1 cellular context compared by ENCODE assay signal in the genomic region with DNA sequence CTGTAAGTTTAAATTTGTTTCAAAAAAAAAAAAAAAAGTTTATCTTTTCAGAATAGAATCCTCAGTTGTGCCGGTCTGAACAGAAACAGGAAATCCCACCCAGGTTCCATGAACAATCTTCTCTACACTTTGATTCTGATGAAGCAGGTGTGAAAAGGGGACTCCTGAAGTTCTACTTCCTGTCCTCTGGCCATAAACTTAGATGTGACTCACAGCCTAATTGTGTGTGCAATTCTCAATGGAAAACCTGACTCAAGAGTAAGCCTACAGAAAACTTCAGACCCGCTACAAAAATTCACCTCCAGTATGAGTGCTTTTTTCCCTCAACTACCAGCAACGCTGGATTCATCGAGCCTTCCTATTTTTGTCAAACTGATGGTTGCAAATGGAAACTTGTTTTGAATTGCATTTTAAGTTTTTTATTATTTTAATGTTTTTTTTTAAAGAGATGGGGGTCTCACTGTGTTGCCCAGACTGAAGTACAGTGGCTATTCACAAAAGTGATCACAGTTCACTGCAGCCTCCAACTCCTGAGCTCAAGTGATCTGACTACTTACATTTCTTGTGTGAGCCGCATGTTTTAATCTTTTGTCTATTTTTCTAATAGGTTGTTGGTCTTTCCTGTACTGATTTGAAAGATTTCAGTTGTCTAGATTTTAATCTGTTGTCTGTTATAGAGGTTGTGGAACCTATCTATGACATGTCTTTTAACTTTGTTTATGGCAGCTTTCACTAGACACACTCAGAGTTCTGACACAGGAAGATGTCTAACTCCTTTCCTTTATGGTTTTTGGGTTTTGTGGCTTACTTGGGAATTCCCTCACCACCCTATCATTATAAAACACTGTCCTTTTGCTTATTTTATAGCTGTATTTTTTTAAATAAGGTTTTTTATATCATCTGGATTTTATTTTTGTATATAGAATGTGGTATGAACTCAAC.
TF ChIP-seq lines count a peak whose summit lies in the region.

No MANE protein-coding gene starts in this region.

TF ChIP-seq in IMR-90, 13 proteins besides CTCF, POLR2A, EP300 and RAD21 (continued from another document):
- TF ChIP-seq ELK1 (IDR thresholded peaks at IDR 0.05; ENCODE audit: borderline replicate concordance, low read depth, low read length): no peak
- no peak for TF ChIP-seq MXI1 (IDR thresholded peaks at IDR 0.05; ENCODE audit: borderline replicate concordance, low read depth, low read length)
- no peak for TF ChIP-seq BHLHE40 (IDR thresholded peaks at IDR 0.05; ENCODE audit: low read depth, low read length)
- no peak for TF ChIP-seq SMC3 (IDR thresholded peaks at IDR 0.05; ENCODE audit: low read depth, low read length)
- no peak for TF ChIP-seq CHD1 (IDR thresholded peaks at IDR 0.05; ENCODE audit: low read depth, low read length)
- TF ChIP-seq CEBPB (IDR thresholded peaks at IDR 0.05; ENCODE audit: low read depth, low read length): peak; percentile 46; the same call in 1 of the 2 replicates
- no peak for TF ChIP-seq USF2 (IDR thresholded peaks at IDR 0.05; ENCODE audit: low read depth, low read length)
- no peak for TF ChIP-seq MAFK (IDR thresholded peaks at IDR 0.05; ENCODE audit: low read depth, low read length)
- no peak for TF ChIP-seq NFE2L2 (IDR thresholded peaks at IDR 0.05; ENCODE audit: low read depth, low read length)
- TF ChIP-seq RFX5 (IDR thresholded peaks at IDR 0.05; ENCODE audit: low read depth, low read length): no peak
- no peak for TF ChIP-seq MAZ (IDR thresholded peaks at IDR 0.05; ENCODE audit: borderline replicate concordance, low read depth, low read length)
